14 cellular contexts compared by ENCODE assay signal in the genomic region with DNA sequence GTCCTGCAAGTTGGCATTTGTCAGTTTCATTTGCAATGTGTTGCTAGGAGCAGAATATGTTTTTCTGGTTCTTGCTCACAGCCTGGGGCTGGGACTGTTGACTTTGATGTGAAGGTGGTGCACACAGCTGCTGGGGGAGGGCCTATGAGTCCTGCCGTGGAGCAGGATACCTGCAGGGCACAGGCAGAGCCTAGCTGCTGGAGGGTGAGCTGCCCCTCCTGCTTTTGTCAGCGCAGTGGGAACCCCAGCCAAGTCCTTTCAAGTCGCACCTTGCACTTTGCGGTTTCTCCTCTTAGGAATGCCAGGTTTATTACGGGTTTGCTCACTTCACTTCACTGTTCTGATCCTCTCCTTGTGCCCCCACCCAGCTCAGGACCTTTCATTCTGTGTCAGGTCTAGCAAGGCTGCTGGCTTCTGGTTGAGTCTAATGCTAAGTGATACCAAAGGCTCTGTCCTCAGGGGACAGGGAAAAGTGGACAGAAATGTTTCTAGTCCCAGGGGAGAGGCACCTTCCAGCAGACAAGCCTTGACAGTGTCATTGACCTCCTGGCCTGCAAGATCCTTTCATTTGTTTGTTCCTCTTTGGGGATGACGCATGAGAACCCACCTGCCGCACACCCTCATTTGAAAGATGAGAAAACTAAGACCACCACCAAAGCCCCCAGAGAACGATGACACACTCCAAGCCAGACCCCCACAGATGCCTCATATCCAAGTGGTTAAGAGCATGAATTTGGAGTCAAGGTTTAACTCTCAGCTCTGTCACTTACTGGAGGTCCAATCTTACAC. TPM values are rescaled to one million over a fixed set of nuclear protein-coding genes. Genes with fewer than 3 reads are reported as not detected.
DNase-seq lines count a peak whose midpoint lies in the region; ATAC-seq and TF ChIP-seq lines count a peak whose summit lies in the region.
"Had no signal": no experiment of that assay in that cellular context is flagged by ENCODE, and none has a peak within 500 bp of the region (broad histone marks: within the 10 kb centered on the region; RNA-seq: fewer than 3 reads in every experiment).

No MANE protein-coding gene starts in this region.

- H2BK120ac ChIP-seq in mesendoderm (ENCODE audit: low read depth, low read length): no peak overlapping the region

- ATAC-seq in DND-41 (ENCODE audit: insufficient read depth, low read depth): 0 out of 3 replicates have a peak, but pooled peaks have one; percentile 27
- no peak for ATAC-seq in GM19395 (IDR thresholded peaks at IDR 0.05; ENCODE audit: unreplicated experiment)

- H3K9ac ChIP-seq in DND-41 (ENCODE audit: low read depth, low read length) (no peak overlapping the region), mesendoderm (ENCODE audit: low read length) (no peak overlapping the region)

- H2AK5ac ChIP-seq in mesendoderm (ENCODE audit: low read length): no peak overlapping the region

- H3K56ac ChIP-seq in mesendoderm (ENCODE audit: low read length): no peak overlapping the region

- no peak overlapping the region for H2BK5ac ChIP-seq in mesendoderm (ENCODE audit: low read length)

- H3K79me2 ChIP-seq in DND-41 (ENCODE audit: insufficient read depth, low read length): no peaks in the 10 kb centered on the region
- no peaks in the 10 kb centered on the region for H3K79me2 ChIP-seq in mesendoderm (ENCODE audit: control insufficient read depth, insufficient read depth, low read length)

- H3K36me3 ChIP-seq in DND-41 (ENCODE audit: insufficient read depth, low read length) (no peaks in the 10 kb centered on the region), mesendoderm (ENCODE audit: control insufficient read depth, insufficient read depth, low read length) (no peaks in the 10 kb centered on the region)
- H3K36me3 ChIP-seq: SJSA1 had no signal

- no peak for DNase-seq in DND-41
- peak; percentile 94 for DNase-seq in NAMALWA (ENCODE audit: low spot score)
- peak; percentile 81 for DNase-seq in mesendoderm
- no peak for DNase-seq in effector CD8-positive, alpha-beta T cell (lab: John Stamatoyannopoulos, UW)
- DNase-seq in NCI-H2171 treated with DMSO at 0.1 percent for 48 hours (lab: John Stamatoyannopoulos, UW): no peak
- DNase-seq in stimulated activated CD8-positive, alpha-beta memory T cell treated with anti-CD3 and anti-CD28 coated beads, Interleukin-4, amount 100 ng/mL, for 48 hours: no peak
- DNase-seq: activated CD4-positive, alpha-beta T cell treated with anti-CD3 and anti-CD28 coated beads for 4 hours; activated naive CD4-positive, alpha-beta T cell treated with Interleukin-2 at 50 U/mL for 16 hours; C1 segment of cervical spinal cord; glutamatergic neuron; NCI-H1048 had no signal

- H3K18ac ChIP-seq in mesendoderm (ENCODE audit: low read length): no peak overlapping the region

- no peaks in the 10 kb centered on the region for H3K4me1 ChIP-seq in DND-41 (ENCODE audit: insufficient read depth, low read length)
- peaks cover 6% of the 10 kb centered on the region for H3K4me1 ChIP-seq in mesendoderm (ENCODE audit: control insufficient read depth, low read depth, low read length)
- H3K4me1 ChIP-seq: SJSA1 had no signal

- H3K27me3 ChIP-seq in DND-41 (ENCODE audit: insufficient read depth, low read length, poor library complexity) (peaks cover 17% of the 10 kb centered on the region), mesendoderm (ENCODE audit: insufficient read depth, low read length, poor library complexity) (no peaks in the 10 kb centered on the region)

- H3K4ac ChIP-seq in mesendoderm (ENCODE audit: low read depth, low read length): no peak overlapping the region

- no peaks in the 10 kb centered on the region for H3K9me3 ChIP-seq in DND-41 (ENCODE audit: insufficient read depth, low read length, severe bottlenecking)
- H3K9me3 ChIP-seq: SJSA1 had no signal

- TF ChIP-seq CTCF in DND-41 (IDR thresholded peaks at IDR 0.05; ENCODE audit: borderline replicate concordance, extremely low read depth, low read length, poor library complexity, severe bottlenecking): no peak
- no peak for TF ChIP-seq CTCF in VCaP (conservative IDR thresholded peaks at IDR 0.05)

- no peak overlapping the region for H2AFZ ChIP-seq in DND-41 (ENCODE audit: low read depth, low read length)

- no peak overlapping the region for H2BK15ac ChIP-seq in mesendoderm (replicated peaks; ENCODE audit: low read depth)

- H4K8ac ChIP-seq in mesendoderm (ENCODE audit: low read depth, low read length): no peak overlapping the region

- H4K20me1 ChIP-seq in DND-41 (ENCODE audit: insufficient read depth, low read length): 0 out of 2 replicates have a peak, but pooled peaks cover 2% of the 10 kb centered on the region

- H3K79me1 ChIP-seq in mesendoderm (ENCODE audit: low read length): no peaks in the 10 kb centered on the region

- H3K4me3 ChIP-seq in DND-41 (ENCODE audit: low read depth in 1 of 2, low read length in 2 of 2) (no peak overlapping the region), mesendoderm (ENCODE audit: low read length) (no peak overlapping the region)
- H3K4me3 ChIP-seq: SJSA1 had no signal

- H3K23ac ChIP-seq in mesendoderm (ENCODE audit: low read length): no peak overlapping the region

- WGBS in mesendoderm (ENCODE audit: extremely low coverage, insufficient coverage, low lambda C conversion rate): no CpG with 5 or more reads among the region's 8 CpGs

- H3K27ac ChIP-seq in DND-41 (ENCODE audit: low read length) (no peak overlapping the region), VCaP (peak overlapping the region; percentile 61), mesendoderm (ENCODE audit: low read depth, low read length) (no peak overlapping the region)
- H3K27ac ChIP-seq: SJSA1 had no signal

- H4K5ac ChIP-seq in mesendoderm (ENCODE audit: low read length): no peak overlapping the region

- H3K4me2 ChIP-seq in DND-41 (ENCODE audit: insufficient read depth, low read length) (no peak overlapping the region), mesendoderm (ENCODE audit: low read length) (no peak overlapping the region)

RNA-seq across cellular contexts. Expression of gene SPO11, which starts 2.7 kb away (rescaled TPM):
- polyA plus RNA-seq in mesendoderm (2013, experiment 1 of 2): not detected
- not detected for polyA plus RNA-seq in mesendoderm (2013, experiment 2 of 2)

RNA-seq across cellular contexts. Expression of gene RAE1, which starts 24.2 kb away (rescaled TPM):
- 23.1 TPM for polyA plus RNA-seq in mesendoderm (2013, experiment 1 of 2)
- polyA plus RNA-seq in mesendoderm (2013, experiment 2 of 2): 22.9 TPM

Comparison
In these comparisons a context has a peak if more than half of its experiments do, and no peak if none do; other contexts are left out.
1. DNase-seq: peak in NAMALWA (single experiment) and mesendoderm (single experiment); none in DND-41 (single experiment), effector CD8-positive, alpha-beta T cell (single experiment), NCI-H2171 treated with DMSO at 0.1 percent for 48 hours (single experiment) and stimulated activated CD8-positive, alpha-beta memory T cell treated with anti-CD3 and anti-CD28 coated beads, Interleukin-4, amount 100 ng/mL, for 48 hours (single experiment).